Comparison of ENCODE assay signal across 22 cellular contexts in the genomic region with DNA sequence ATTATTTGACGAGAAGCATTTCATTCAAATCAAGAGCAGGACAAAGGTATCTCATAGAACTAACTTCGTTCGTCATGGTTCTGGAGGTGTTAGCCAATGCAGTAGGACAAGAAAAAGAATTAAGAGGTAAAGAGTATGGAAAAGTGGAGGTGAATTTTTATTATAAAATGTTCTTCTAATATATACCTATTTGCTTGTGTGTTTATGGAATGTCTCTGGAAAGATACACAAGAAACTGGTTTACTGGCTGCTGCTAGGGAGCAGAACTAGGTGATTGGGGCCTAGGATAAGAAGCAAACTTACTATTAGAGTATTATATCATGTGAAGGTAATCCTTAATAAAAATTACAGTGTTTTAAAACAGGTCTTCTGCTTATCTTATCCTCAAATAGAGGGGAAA.
"Had no signal": no experiment of that assay in that cellular context is flagged by ENCODE, and none has a peak within 500 bp of the region (broad histone marks: within the 10 kb centered on the region; RNA-seq: fewer than 3 reads in every experiment).

No MANE protein-coding gene starts in this region.

- H3K4me3 ChIP-seq: MG63 had no signal

- H3K27ac ChIP-seq: HL-60 had no signal

- H3K4me2 ChIP-seq: SK-N-SH had no signal

- FAIRE-seq: HTR-8/SVneo, RCC 7860 had no signal

- DNase-seq: Karpas-422, KG1, MG63, NCI-H1092, NCI-H1105 treated with DMSO at 0.1 percent for 48 hours, NCI-H1417 treated with DMSO at 0.1 percent for 48 hours, NCI-H146, NCI-H1694 treated with DMSO at 0.1 percent for 48 hours, NCI-H1930, NCI-H2081, NCI-H2107, NCI-H2227 treated with DMSO at 0.1 percent for 48 hours, NCI-H510A, NCI-H524 treated with DMSO at 0.1 percent for 48 hours, NCI-H69, NCI-H774, RPMI8226, SHP77, SK-N-SH had no signal

- H3K9ac ChIP-seq: SK-N-SH had no signal

- H3K9me3 ChIP-seq: MG63, SK-N-SH had no signal

- H3K27me3 ChIP-seq: MG63 had no signal

- H3K36me3 ChIP-seq: MG63 had no signal
